ENCODE assay signal across 8 cellular contexts in genomic region chr2:199973703-199974102, GRCh38. TPM values are rescaled to one million over a fixed set of nuclear protein-coding genes. Genes with fewer than 3 reads are reported as not detected.
DNase-seq lines count a peak whose midpoint lies in the region; ATAC-seq, FAIRE-seq and TF ChIP-seq lines count a peak whose summit lies in the region.

No MANE protein-coding gene starts in this region.

- intact Hi-C loops in aorta (cut with DNase I), result loop anchor here in 1 of 2 donors (5.0 kb wide), 1 partner anchor 729 kb away; no protein-coding TSS in a partner anchor

- H3K4me3 ChIP-seq in WERI-Rb-1 (ENCODE audit: low read depth, low read length) (no peak overlapping the region), aorta (ENCODE audit: low read length in 2 of 2) (no peak overlapping the region)

- H3K4me1 ChIP-seq in aorta (ENCODE audit: control insufficient read depth in 1 of 2, insufficient read depth in 2 of 2, low read length in 2 of 2), result no peaks in the 10 kb centered on the region

- ATAC-seq in aorta (ENCODE audit: low FRiP score), result peak; percentile 62
- no peak for ATAC-seq in GM18519 (IDR thresholded peaks at IDR 0.05; ENCODE audit: low FRiP score, unreplicated experiment)

- H3K9me3 ChIP-seq in WERI-Rb-1 (ENCODE audit: severe bottlenecking) (no peaks in the 10 kb centered on the region), aorta (ENCODE audit: control insufficient read depth, low read length) (no peaks in the 10 kb centered on the region)

- peak; percentile 10 for DNase-seq in CD1c-positive myeloid dendritic cell (ENCODE audit: extremely low spot score)
- DNase-seq in HTR-8/SVneo (ENCODE audit: insufficient read length, low spot score), result peak; percentile 17
- no peak for DNase-seq in WERI-Rb-1
- peak; percentile 33 for DNase-seq in iPS-NIHi11 (ENCODE audit: low spot score)
- DNase-seq in aorta, result no peak
- DNase-seq in effector CD8-positive, alpha-beta T cell (lab: John Stamatoyannopoulos, UW), result no peak
- no peak for DNase-seq in activated gamma-delta T cell (lab: John Stamatoyannopoulos, UW)

- no peaks in the 10 kb centered on the region; the same call in 1 of the 2 replicates for H3K36me3 ChIP-seq in WERI-Rb-1
- H3K36me3 ChIP-seq in aorta (ENCODE audit: control insufficient read depth in 1 of 2, insufficient read depth in 2 of 2, low read length in 1 of 2), result peaks cover 2% of the 10 kb centered on the region in 2 donors

- peak; percentile 24; the same call in 1 of the 2 replicates for TF ChIP-seq CTCF in WERI-Rb-1 (IDR thresholded peaks at IDR 0.05; ENCODE audit: low read depth, low read length)

- 20 to 21% methylated on average over 2 of the region's 2 CpGs for WGBS in aorta, 2 donors

- FAIRE-seq in HTR-8/SVneo (lab: Jason Lieb, UNC), result no peak

- H3K27me3 ChIP-seq in WERI-Rb-1 (ENCODE audit: insufficient read depth, low read depth, severe bottlenecking) (no peaks in the 10 kb centered on the region), aorta (ENCODE audit: control insufficient read depth in 1 of 2, insufficient read depth in 2 of 2, low read length in 1 of 2) (no peaks in the 10 kb centered on the region)

- H3K27ac ChIP-seq in WERI-Rb-1 (no peak overlapping the region), aorta (ENCODE audit: low read depth in 1 of 2, low read length in 2 of 2) (no peak overlapping the region)

RNA-seq across cellular contexts. Expression of gene MAIP1, which starts 18.3 kb away (rescaled TPM):
- total RNA-seq in aorta, result 10 to 100 TPM in 1 of 2 donors, 1 to 10 TPM in 1; 9.9 to 12.3 TPM
- 10 to 100 TPM in 1 of 2 donors, 1 to 10 TPM in 1; 9.0 to 15.7 TPM for polyA plus RNA-seq in aorta

RNA-seq across cellular contexts. Expression of gene TYW5, which starts 18.4 kb away (rescaled TPM):
- total RNA-seq in aorta, result 1 to 10 TPM; 5.2 to 9.0 TPM
- polyA plus RNA-seq in aorta, result 1 to 10 TPM; 2.5 to 4.7 TPM

Comparison
In these comparisons a context has a peak if more than half of its experiments do, and no peak if none do; other contexts are left out.
1. DNase-seq: peak in CD1c-positive myeloid dendritic cell (single experiment), HTR-8/SVneo (single experiment) and iPS-NIHi11 (single experiment); none in WERI-Rb-1 (single experiment), aorta (0 of 2), effector CD8-positive, alpha-beta T cell (single experiment) and activated gamma-delta T cell (single experiment).